Comparison of ENCODE assay signal across 1 cellular context in genomic region chr15:74872702-74873035, GRCh38.
TF ChIP-seq lines count a peak whose summit lies in the region.

No MANE protein-coding gene starts in this region.

TF ChIP-seq in SK-N-SH, 30 proteins besides CTCF, POLR2A, EP300 and RAD21 (continued from another document):
- TF ChIP-seq, protein P1, sequence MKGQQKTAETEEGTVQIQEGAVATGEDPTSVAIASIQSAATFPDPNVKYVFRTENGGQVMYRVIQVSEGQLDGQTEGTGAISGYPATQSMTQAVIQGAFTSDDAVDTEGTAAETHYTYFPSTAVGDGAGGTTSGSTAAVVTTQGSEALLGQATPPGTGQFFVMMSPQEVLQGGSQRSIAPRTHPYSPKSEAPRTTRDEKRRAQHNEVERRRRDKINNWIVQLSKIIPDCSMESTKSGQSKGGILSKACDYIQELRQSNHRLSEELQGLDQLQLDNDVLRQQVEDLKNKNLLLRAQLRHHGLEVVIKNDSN (IDR thresholded peaks at IDR 0.05; ENCODE audit: borderline replicate concordance, low read depth): no peak
- TF ChIP-seq, protein P2, sequence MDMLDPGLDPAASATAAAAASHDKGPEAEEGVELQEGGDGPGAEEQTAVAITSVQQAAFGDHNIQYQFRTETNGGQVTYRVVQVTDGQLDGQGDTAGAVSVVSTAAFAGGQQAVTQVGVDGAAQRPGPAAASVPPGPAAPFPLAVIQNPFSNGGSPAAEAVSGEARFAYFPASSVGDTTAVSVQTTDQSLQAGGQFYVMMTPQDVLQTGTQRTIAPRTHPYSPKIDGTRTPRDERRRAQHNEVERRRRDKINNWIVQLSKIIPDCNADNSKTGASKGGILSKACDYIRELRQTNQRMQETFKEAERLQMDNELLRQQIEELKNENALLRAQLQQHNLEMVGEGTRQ (IDR thresholded peaks at IDR 0.05; ENCODE audit: borderline replicate concordance, low read depth, low read length): no peak
- TF ChIP-seq SMC3 (IDR thresholded peaks at IDR 0.05; ENCODE audit: low read depth, low read length) (no peak), ELF1 (IDR thresholded peaks at IDR 0.05) (no peak), MEF2A (IDR thresholded peaks at IDR 0.05; ENCODE audit: borderline replicate concordance, low read depth) (no peak), FOSL2 (IDR thresholded peaks at IDR 0.05; ENCODE audit: borderline replicate concordance, low read depth) (no peak), TAF1 (IDR thresholded peaks at IDR 0.05; ENCODE audit: borderline replicate concordance, low read depth, low read length) (no peak), FOXJ3 (CRISPR knock-in tag; IDR thresholded peaks at IDR 0.05) (no peak), JUND (IDR thresholded peaks at IDR 0.05) (no peak)
- TF ChIP-seq, protein P3, sequence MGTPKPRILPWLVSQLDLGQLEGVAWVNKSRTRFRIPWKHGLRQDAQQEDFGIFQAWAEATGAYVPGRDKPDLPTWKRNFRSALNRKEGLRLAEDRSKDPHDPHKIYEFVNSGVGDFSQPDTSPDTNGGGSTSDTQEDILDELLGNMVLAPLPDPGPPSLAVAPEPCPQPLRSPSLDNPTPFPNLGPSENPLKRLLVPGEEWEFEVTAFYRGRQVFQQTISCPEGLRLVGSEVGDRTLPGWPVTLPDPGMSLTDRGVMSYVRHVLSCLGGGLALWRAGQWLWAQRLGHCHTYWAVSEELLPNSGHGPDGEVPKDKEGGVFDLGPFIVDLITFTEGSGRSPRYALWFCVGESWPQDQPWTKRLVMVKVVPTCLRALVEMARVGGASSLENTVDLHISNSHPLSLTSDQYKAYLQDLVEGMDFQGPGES (IDR thresholded peaks at IDR 0.05; ENCODE audit: low read depth, low read length): no peak
